ENCODE assay signal across 11 cellular contexts in the genomic region with DNA sequence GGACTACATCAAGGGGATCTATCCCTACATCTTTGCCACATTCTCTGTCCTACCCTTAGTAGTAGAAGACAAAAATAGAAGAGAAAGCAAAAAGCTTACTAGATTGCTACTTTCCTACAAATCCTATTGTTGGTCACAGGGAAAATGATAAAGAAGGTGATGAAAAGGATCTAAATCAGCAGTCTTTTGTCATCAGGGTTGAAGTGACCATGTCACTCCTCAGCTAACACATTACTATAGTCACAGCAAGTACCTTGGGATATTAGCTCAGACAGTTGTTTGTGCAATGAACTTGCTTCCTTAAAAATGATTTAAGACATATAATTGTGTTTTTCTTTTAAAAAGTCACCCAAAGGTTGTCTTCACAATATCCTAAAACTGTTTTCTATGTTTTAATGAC. TPM values are rescaled to one million over a fixed set of nuclear protein-coding genes. Genes with fewer than 3 reads are reported as not detected.
"Had no signal": no experiment of that assay in that cellular context is flagged by ENCODE, and none has a peak within 500 bp of the region (broad histone marks: within the 10 kb centered on the region; RNA-seq: fewer than 3 reads in every experiment).

No MANE protein-coding gene starts in this region.

- H3K27me3 ChIP-seq: ovary, upper lobe of left lung had no signal

- H3K9me3 ChIP-seq: ovary, SK-N-SH, upper lobe of left lung had no signal

- DNase-seq: activated CD4-positive, alpha-beta T cell treated with anti-CD3 and anti-CD28 coated beads, Interleukin-2, amount 10 ng/mL, durations not matched to agents 24 days and 14 days; activated naive CD4-positive, alpha-beta T cell treated with Interleukin-2 at 50 U/mL for 16 hours; cortex of kidney; effector memory CD4-positive, alpha-beta T cell; left colon; ovary; retina; SK-N-SH; small intestine; upper lobe of left lung had no signal

- H3K4me3 ChIP-seq: ovary had no signal

- ATAC-seq: left colon, WTC11 had no signal

- H3K36me3 ChIP-seq: ovary had no signal

- H3K27ac ChIP-seq: ovary had no signal

RNA-seq across cellular contexts. Expression of gene ST3GAL6, which starts 6.3 kb away (rescaled TPM):
- total RNA-seq: activated CD4-positive, alpha-beta T cell treated with anti-CD3 and anti-CD28 coated beads, Interleukin-2, amount 10 ng/mL, durations not matched to agents 24 days and 14 days had no signal
